11 cellular contexts compared by ENCODE assay signal in genomic region chr2:25257032-25257455, GRCh38.
DNase-seq lines count a peak whose midpoint lies in the region; ATAC-seq and TF ChIP-seq lines count a peak whose summit lies in the region.
"Had no signal": no experiment of that assay in that cellular context is flagged by ENCODE, and none has a peak within 500 bp of the region (broad histone marks: within the 10 kb centered on the region; RNA-seq: fewer than 3 reads in every experiment).

No MANE protein-coding gene starts in this region.

- ATAC-seq in stimulated activated memory B cell treated with anti-CD40 and anti-IgM and Interleukin-4, amounts not matched to agents 10 μg/mL and 1 μg/mL and 100 μg/mL, for 72 hours = no peak
- no peak for ATAC-seq in HG03108 (IDR thresholded peaks at IDR 0.05; ENCODE audit: unreplicated experiment)
- ATAC-seq: activated CD8-positive, alpha-beta T cell treated with anti-CD3 and anti-CD28 coated beads, Interleukin-2, amount 10 ng/mL, durations not matched to agents 7 days and 5 days had no signal

- 33 to 39% (median 37%) methylated on average over 5 to 7 of the region's 7 CpGs for WGBS in adrenal gland, 4 donors
- no CpG with 5 or more reads among the region's 7 CpGs for WGBS in H9 (ENCODE audit: extremely low coverage, insufficient read length, low lambda C conversion rate)

- H3K4me1 ChIP-seq in HUES6 (ENCODE audit: control insufficient read depth, insufficient read depth, low read length) (peaks cover 59% of the 10 kb centered on the region), adrenal gland (replicated peaks in 1 of 2) (peaks cover 12 to 33% of the 10 kb centered on the region in 2 donors), right atrium auricular region (peaks cover 0 to 30% of the 10 kb centered on the region in 2 donors), skeletal muscle tissue (ENCODE audit: control insufficient read depth in 3 of 3, insufficient read depth in 3 of 3, low read length in 3 of 3) (peaks cover 19 to 34% (median 25%) of the 10 kb centered on the region in 3 donors), Caco-2 (peaks cover 24% of the 10 kb centered on the region), H9 (ENCODE audit: insufficient read depth, low read length) (peaks cover 30% of the 10 kb centered on the region)

- H3K4me3 Mint-ChIP-seq in Caco-2 (ENCODE audit: unreplicated experiment) (no peak overlapping the region), H9 (no peak overlapping the region)
- no peak overlapping the region for H3K4me3 Mint-ChIP-seq in stimulated activated memory B cell treated with anti-CD40 and anti-IgM and Interleukin-4, amounts not matched to agents 10 μg/mL and 1 μg/mL and 100 μg/mL, for 72 hours
- H3K4me3 Mint-ChIP-seq: activated CD8-positive, alpha-beta T cell treated with anti-CD3 and anti-CD28 coated beads, Interleukin-2, amount 10 ng/mL, durations not matched to agents 7 days and 5 days had no signal

- intact Hi-C loops in adrenal gland (cut with DNase I) = no loop called here
- intact Hi-C loops in Caco-2 (cut with micrococcal nuclease; ENCODE audit: unreplicated experiment) = no loop called here

- no peak overlapping the region for H3K18ac ChIP-seq in H9 (ENCODE audit: insufficient read length, low read depth, low read length)

- no peak overlapping the region for H3K27ac Mint-ChIP-seq in Caco-2 (ENCODE audit: unreplicated experiment)
- no peak overlapping the region for H3K27ac Mint-ChIP-seq in stimulated activated memory B cell treated with anti-CD40 and anti-IgM and Interleukin-4, amounts not matched to agents 10 μg/mL and 1 μg/mL and 100 μg/mL, for 72 hours
- H3K27ac Mint-ChIP-seq in H9 = peak overlapping the region in 1 of 3 experiments; percentile 56; a peak in 1 of 7 replicates

- no peak overlapping the region for H3T11ph ChIP-seq in H9 (ENCODE audit: low read length)

- H4K91ac ChIP-seq in H9 (ENCODE audit: insufficient read length, low read depth, low read length) = no peak overlapping the region

- H3K9me3 ChIP-seq in HUES6 (ENCODE audit: control insufficient read depth, insufficient read depth, low read depth, low read length) (no peaks in the 10 kb centered on the region), adrenal gland (replicated peaks in 1 of 3) (no peaks in the 10 kb centered on the region), right atrium auricular region (no peaks in the 10 kb centered on the region), skeletal muscle tissue (ENCODE audit: control insufficient read depth in 3 of 3, low read length in 3 of 3) (no peaks in the 10 kb centered on the region), Caco-2 (no peaks in the 10 kb centered on the region), H9 (ENCODE audit: control insufficient read depth, low read depth, low read length) (no peaks in the 10 kb centered on the region)

- no peak overlapping the region for H2BK20ac ChIP-seq in H9 (ENCODE audit: low read depth, low read length, poor library complexity, severe bottlenecking)

- no peak overlapping the region for H2BK15ac ChIP-seq in H9 (ENCODE audit: low read depth, low read length)

- DNase-seq in adrenal gland (peak in 5 of 7 donors; percentile 50 to 86 (median 61)), right atrium auricular region (ENCODE audit: low spot score) (no peak), Caco-2 (no peak), H9 (no peak)
- DNase-seq: activated CD8-positive, alpha-beta T cell treated with anti-CD3 and anti-CD28 coated beads, Interleukin-2, amount 10 ng/mL, durations not matched to agents 7 days and 5 days; trophoblast cell had no signal

- peaks cover 4% of the 10 kb centered on the region for H3K23me2 ChIP-seq in H9 (ENCODE audit: insufficient read length, low read depth, low read length, poor library complexity, severe bottlenecking)

- no peak overlapping the region for H4K5ac ChIP-seq in H9 (ENCODE audit: insufficient read length, low read depth, low read length)

- POLR2A ChIA-PET in Caco-2 (lab: Charles Lee) = no interaction called here

- H3K4ac ChIP-seq in H9 (ENCODE audit: low read depth, low read length) = no peak overlapping the region

- H3K79me1 ChIP-seq in H9 (ENCODE audit: insufficient read depth, low read depth, low read length, poor library complexity, severe bottlenecking) = no peaks in the 10 kb centered on the region

- H3K36me3 Mint-ChIP-seq in Caco-2 (ENCODE audit: insufficient read depth, unreplicated experiment) (peaks cover 12% of the 10 kb centered on the region), H9 (ENCODE audit: insufficient read depth in 1 of 3, low read depth in 3 of 3) (peaks cover 27 to 33% (median 30%) of the 10 kb centered on the region in 3 experiments)
- peaks cover 45% of the 10 kb centered on the region for H3K36me3 Mint-ChIP-seq in stimulated activated memory B cell treated with anti-CD40 and anti-IgM and Interleukin-4, amounts not matched to agents 10 μg/mL and 1 μg/mL and 100 μg/mL, for 72 hours

- H2BK120ac ChIP-seq in H9 (ENCODE audit: low read depth, low read length, poor library complexity, severe bottlenecking) = no peak overlapping the region

- no peak overlapping the region for H2BK5ac ChIP-seq in H9 (ENCODE audit: insufficient read length, low read length)

- no peaks in the 10 kb centered on the region for H3K9me3 Mint-ChIP-seq in Caco-2 (ENCODE audit: unreplicated experiment)
- no peaks in the 10 kb centered on the region for H3K9me3 Mint-ChIP-seq in stimulated activated memory B cell treated with anti-CD40 and anti-IgM and Interleukin-4, amounts not matched to agents 10 μg/mL and 1 μg/mL and 100 μg/mL, for 72 hours
- H3K9me3 Mint-ChIP-seq in H9 = no peaks in the 10 kb centered on the region; a peak in 1 of 5 replicates

- no peak overlapping the region for H2AFZ ChIP-seq in H9 (ENCODE audit: low read length)

- TF ChIP-seq POLR2A in adrenal gland (IDR thresholded peaks at IDR 0.05) = no peak

- no peak overlapping the region for H3K23ac ChIP-seq in H9 (ENCODE audit: insufficient read length, low read depth, low read length)

- no peaks in the 10 kb centered on the region for H4K20me1 ChIP-seq in H9 (ENCODE audit: control insufficient read depth, insufficient read depth, insufficient read length)

- CTCF ChIA-PET in Caco-2 (lab: Charles Lee) = no interaction called here

- H3K56ac ChIP-seq in H9 (ENCODE audit: insufficient read length, low read depth, low read length) = no peak overlapping the region

- H3K4me3 ChIP-seq in HUES6 (ENCODE audit: low read depth, low read length) = peak overlapping the region; percentile 19; the same call in 1 of the 2 replicates
- no peak overlapping the region for H3K4me3 ChIP-seq in adrenal gland
- H3K4me3 ChIP-seq in right atrium auricular region = no peak overlapping the region
- no peak overlapping the region for H3K4me3 ChIP-seq in skeletal muscle tissue (ENCODE audit: low read length in 3 of 3)
- H3K4me3 ChIP-seq in Caco-2 (ENCODE audit: low read depth, low read length) = no peak overlapping the region

- no peak for TF ChIP-seq CTCF in adrenal gland (IDR thresholded peaks at IDR 0.05)
- no peak for TF ChIP-seq CTCF in right atrium auricular region (IDR thresholded peaks at IDR 0.05)
- no peak for TF ChIP-seq CTCF in Caco-2 (IDR thresholded peaks at IDR 0.05; ENCODE audit: insufficient read depth in 1 of 2, low read depth in 1 of 2, low read length in 1 of 2, severe bottlenecking in 1 of 2, unreplicated experiment in 1 of 2)
- no peak for TF ChIP-seq CTCF in H9 (conservative IDR thresholded peaks at IDR 0.05)

- H3K36me3 ChIP-seq in HUES6 (ENCODE audit: control insufficient read depth, insufficient read depth, low read length) (peaks cover 3% of the 10 kb centered on the region; the same call in 1 of the 2 replicates), adrenal gland (replicated peaks in 1 of 2) (peaks cover 0 to 21% of the 10 kb centered on the region in 2 donors), right atrium auricular region (peaks cover 20% of the 10 kb centered on the region), skeletal muscle tissue (ENCODE audit: control insufficient read depth in 3 of 3, insufficient read depth in 3 of 3, low read length in 3 of 3) (peaks cover 14 to 38% (median 26%) of the 10 kb centered on the region in 3 donors), Caco-2 (ENCODE audit: control insufficient read depth, insufficient read depth, low read length) (no peaks in the 10 kb centered on the region)

- H4K8ac ChIP-seq in H9 (replicated peaks; ENCODE audit: insufficient read length, low read depth, low read length) = no peak overlapping the region

- H3K9ac ChIP-seq in HUES6 (ENCODE audit: low read length) = peak overlapping the region; percentile 18
- peak overlapping the region in 2 of 3 donors; percentile 25 to 71 for H3K9ac ChIP-seq in skeletal muscle tissue (ENCODE audit: low read depth in 1 of 3, low read length in 3 of 3)
- no peak overlapping the region for H3K9ac ChIP-seq in H9 (ENCODE audit: extremely low read depth, insufficient read length, low read length)

- BruUV-seq in Caco-2 (replicated peaks; lab: Mats Ljungman, UMichigan) = no TSS peak

- H2AK5ac ChIP-seq in H9 (ENCODE audit: insufficient read length, low read length) = no peak overlapping the region

- H3K27ac ChIP-seq in HUES6 (ENCODE audit: low read depth, low read length) (no peak overlapping the region; the same call in 1 of the 2 replicates), adrenal gland (peak overlapping the region in 2 of 5 donors; percentile 17 to 71), right atrium auricular region (peak overlapping the region; percentile 40 to 62), skeletal muscle tissue (ENCODE audit: low read depth, low read length) (peak overlapping the region; percentile 71), H9 (ENCODE audit: insufficient read length, low read depth, low read length) (no peak overlapping the region)
- H3K27ac ChIP-seq: epithelial cell of prostate had no signal

- no peak overlapping the region for H2BK12ac ChIP-seq in H9 (ENCODE audit: insufficient read length, low read depth, low read length)

- no peaks in the 10 kb centered on the region for H3K79me2 ChIP-seq in H9 (ENCODE audit: insufficient read depth, low read length)

- H3K27me3 Mint-ChIP-seq in Caco-2 (ENCODE audit: insufficient read depth, unreplicated experiment) = peaks cover 13% of the 10 kb centered on the region
- no peaks in the 10 kb centered on the region for H3K27me3 Mint-ChIP-seq in stimulated activated memory B cell treated with anti-CD40 and anti-IgM and Interleukin-4, amounts not matched to agents 10 μg/mL and 1 μg/mL and 100 μg/mL, for 72 hours
- no peaks in the 10 kb centered on the region; the same call in 1 of the 2 replicates for H3K27me3 Mint-ChIP-seq in H9 (ENCODE audit: low read depth)

- H3K4me1 Mint-ChIP-seq in Caco-2 (ENCODE audit: low read depth, unreplicated experiment) (peaks cover 22% of the 10 kb centered on the region), H9 (peaks cover 68 to 69% of the 10 kb centered on the region in 2 experiments)
- H3K4me1 Mint-ChIP-seq in stimulated activated memory B cell treated with anti-CD40 and anti-IgM and Interleukin-4, amounts not matched to agents 10 μg/mL and 1 μg/mL and 100 μg/mL, for 72 hours = peaks cover 9% of the 10 kb centered on the region

- H3K4me2 ChIP-seq in H9 (ENCODE audit: insufficient read depth, insufficient read length, low read length) = no peak overlapping the region

- no peak overlapping the region for H3K14ac ChIP-seq in H9 (ENCODE audit: insufficient read depth, low read length)

- no peaks in the 10 kb centered on the region for H3K27me3 ChIP-seq in HUES6 (ENCODE audit: control insufficient read depth, insufficient read depth, low read length)
- no peaks in the 10 kb centered on the region for H3K27me3 ChIP-seq in adrenal gland
- no peaks in the 10 kb centered on the region for H3K27me3 ChIP-seq in right atrium auricular region
- no peaks in the 10 kb centered on the region for H3K27me3 ChIP-seq in skeletal muscle tissue (ENCODE audit: control insufficient read depth in 3 of 3, insufficient read depth in 3 of 3, low read length in 3 of 3)
- no peaks in the 10 kb centered on the region; the same call in 1 of the 2 replicates for H3K27me3 ChIP-seq in Caco-2 (replicated peaks; ENCODE audit: control insufficient read depth, insufficient read depth, low read length)
- H3K27me3 ChIP-seq in H9 (ENCODE audit: insufficient read depth, low read length) = no peaks in the 10 kb centered on the region

Comparison
In these comparisons a context has a peak if more than half of its experiments do, and no peak if none do; other contexts are left out.
1. H3K27ac ChIP-seq: peak in right atrium auricular region (2 of 2) and skeletal muscle tissue (single experiment); none in HUES6 (single experiment) and H9 (single experiment).
2. DNase-seq: peak in adrenal gland (5 of 7); none in right atrium auricular region (single experiment), Caco-2 (0 of 2) and H9 (single experiment).